22 cellular contexts compared by ENCODE assay signal in the genomic region with DNA sequence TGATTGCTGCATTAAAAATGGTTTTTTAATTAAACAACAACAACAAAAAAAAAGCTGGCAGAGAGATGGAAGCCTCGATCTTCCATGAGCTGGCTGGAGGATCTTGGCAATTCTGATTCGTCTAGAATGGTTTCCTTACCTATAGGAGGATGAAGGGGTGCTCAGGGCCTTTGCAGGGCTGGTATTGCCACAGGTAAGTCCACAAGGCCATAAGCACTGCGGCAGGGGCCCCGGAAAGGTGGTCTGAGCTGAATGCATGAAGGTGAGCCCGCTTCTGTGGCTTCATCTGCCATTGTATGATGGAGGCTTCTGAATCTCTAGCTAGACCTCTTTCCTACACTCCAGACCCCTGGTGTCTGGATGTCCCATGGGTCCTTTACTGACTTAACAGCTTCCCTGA.
"Had no signal": no experiment of that assay in that cellular context is flagged by ENCODE, and none has a peak within 500 bp of the region (broad histone marks: within the 10 kb centered on the region; RNA-seq: fewer than 3 reads in every experiment).

No MANE protein-coding gene starts in this region.

- ATAC-seq: HepG2, Panc1, PC-3 had no signal

- DNase-seq: IMR-90, Karpas-422, KG1, MG63, NCI-H1092 treated with DMSO at 0.1 percent for 48 hours, NCI-H1436, NCI-H187, NCI-H2029, NCI-H2081 treated with DMSO at 0.1 percent for 48 hours, NCI-H2171, NCI-H226, NCI-H446, NCI-H510A, NCI-H524 treated with DMSO at 0.1 percent for 48 hours, NCI-H69, NCI-H774, PC-3, SHP77, SK-N-SH had no signal

- H3K36me3 ChIP-seq: MG63 had no signal

- H3K9me3 ChIP-seq: MG63, SK-N-SH had no signal

- H3K4me3 ChIP-seq: MG63 had no signal

- H3K27me3 ChIP-seq: MG63 had no signal

- H3K27ac ChIP-seq: RWPE1 had no signal
